26 cellular contexts compared by ENCODE assay signal in genomic region chr3:12097972-12098371, GRCh38.
"Had no signal": no experiment of that assay in that cellular context is flagged by ENCODE, and none has a peak within 500 bp of the region (broad histone marks: within the 10 kb centered on the region; RNA-seq: fewer than 3 reads in every experiment).

No MANE protein-coding gene starts in this region.

- H3K4me3 Mint-ChIP-seq: activated naive CD4-positive, alpha-beta T cell treated with anti-CD3 and anti-CD28 coated beads, Interleukin-2, amount 50 U/mL, for 24 hours; activated naive CD8-positive, alpha-beta T cell treated with anti-CD3 and anti-CD28 coated beads, Interleukin-2, amount 50 U/mL, for 24 hours; natural killer cell treated with Interleukin-12 subunit alpha and Interleukin-12 subunit beta and Interleukin-15 and Interleukin-18, amount 100 ng/mL, for 72 hours; T-helper 17 cell had no signal

- ATAC-seq: activated naive CD8-positive, alpha-beta T cell treated with anti-CD3 and anti-CD28 coated beads, Interleukin-2, amount 50 U/mL, for 24 hours; esophagus mucosa; mucosa of descending colon; natural killer cell treated with Interleukin-12 subunit alpha and Interleukin-12 subunit beta and Interleukin-15 and Interleukin-18, amount 100 ng/mL, for 72 hours; T-helper 17 cell; upper lobe of right lung had no signal

- H3K4me3 ChIP-seq: breast epithelium, left ventricle myocardium inferior, lung, mucosa of descending colon, right atrium auricular region, smooth muscle cell, suprapubic skin, tibial artery, upper lobe of right lung had no signal

- H3K4me1 ChIP-seq: breast epithelium, left ventricle myocardium inferior, right atrium auricular region, suprapubic skin, tibial artery, upper lobe of right lung had no signal

- H3K27me3 Mint-ChIP-seq: T-helper 17 cell had no signal

- H3K27ac Mint-ChIP-seq: activated naive CD4-positive, alpha-beta T cell treated with anti-CD3 and anti-CD28 coated beads, Interleukin-2, amount 50 U/mL, for 24 hours; activated naive CD8-positive, alpha-beta T cell treated with anti-CD3 and anti-CD28 coated beads, Interleukin-2, amount 50 U/mL, for 24 hours; activated T-helper 2 cell treated with anti-CD3 and anti-CD28 coated beads, Interferon-gamma antibody, Interleukin-2, Interleukin-4, amounts not matched to agents 10 μg/mL and 5 μg/mL and 100 μg/mL, durations not matched to agents 14 hours and 24 hours and 36 hours; natural killer cell treated with Interleukin-12 subunit alpha and Interleukin-12 subunit beta and Interleukin-15 and Interleukin-18, amount 100 ng/mL, for 72 hours; T-helper 17 cell had no signal

- H3K4me2 ChIP-seq: smooth muscle cell had no signal

- H3K27ac ChIP-seq: breast epithelium, left ventricle myocardium inferior, right atrium auricular region, suprapubic skin, tibial artery, upper lobe of right lung, WERI-Rb-1 had no signal

- H3K27me3 ChIP-seq: breast epithelium, right atrium auricular region, suprapubic skin, tibial artery, upper lobe of right lung had no signal

- H3K36me3 ChIP-seq: breast epithelium, left ventricle myocardium inferior, right atrium auricular region, suprapubic skin, tibial artery, upper lobe of right lung, WERI-Rb-1 had no signal

- H3K9me3 ChIP-seq: breast epithelium, mucosa of descending colon, suprapubic skin, tibial artery, upper lobe of right lung had no signal

- H3K4me1 Mint-ChIP-seq: activated naive CD4-positive, alpha-beta T cell treated with anti-CD3 and anti-CD28 coated beads, Interleukin-2, amount 50 U/mL, for 24 hours; activated naive CD8-positive, alpha-beta T cell treated with anti-CD3 and anti-CD28 coated beads, Interleukin-2, amount 50 U/mL, for 24 hours had no signal

- DNase-seq: activated CD4-positive, alpha-beta T cell treated with anti-CD3 and anti-CD28 coated beads, Interleukin-2, amount 50 U/mL, for 1 hour; activated CD4-positive, CD25-positive, alpha-beta regulatory T cell treated with anti-CD3 and anti-CD28 coated beads, Interleukin-2, amount 50 U/mL, for 72 hours; activated CD8-positive, alpha-beta memory T cell treated with anti-CD3 and anti-CD28 coated beads, Interleukin-2, amount 50 U/mL, for 4 hours; activated naive CD8-positive, alpha-beta T cell treated with anti-CD3 and anti-CD28 coated beads, Interleukin-2, amount 50 U/mL, for 24 hours; activated T-cell treated with anti-CD3 and anti-CD28 coated beads, Interleukin-2, amount 50 U/mL, for 1 hour; central memory CD4-positive, alpha-beta T cell; islet precursor cell; left ventricle myocardium inferior; mucosa of descending colon; stimulated activated CD4-positive, alpha-beta T cell treated with anti-CD3 and anti-CD28 coated beads, Interleukin-1b, Interleukin-23, amount 100 ng/mL, for 48 hours; stimulated activated naive CD4-positive, alpha-beta T cell; T-helper 17 cell; T1000; tibial artery; upper lobe of right lung; WERI-Rb-1 had no signal

- FAIRE-seq: frontal cortex had no signal
